In genomic region chr7:36951257-36951697, GRCh38 we compare ENCODE assay signal across 13 cellular contexts.
DNase-seq lines count a peak whose midpoint lies in the region; ATAC-seq and TF ChIP-seq lines count a peak whose summit lies in the region.
"Had no signal": no experiment of that assay in that cellular context is flagged by ENCODE, and none has a peak within 500 bp of the region (broad histone marks: within the 10 kb centered on the region; RNA-seq: fewer than 3 reads in every experiment).

No MANE protein-coding gene starts in this region.

- no peaks in the 10 kb centered on the region for H3K36me3 Mint-ChIP-seq in mesothelial cell of epicardium

- H3K9me3 Mint-ChIP-seq in mesothelial cell of epicardium = peaks cover 5% of the 10 kb centered on the region

- no peak overlapping the region for H3K4me3 Mint-ChIP-seq in mesothelial cell of epicardium
- H3K4me3 Mint-ChIP-seq: activated naive CD4-positive, alpha-beta T cell treated with anti-CD3 and anti-CD28 coated beads, Interleukin-2, amount 10 ng/mL, durations not matched to agents 7 days and 5 days; CD4-positive, alpha-beta T cell had no signal

- H3K4me1 ChIP-seq in OCI-LY3 (ENCODE audit: low read length) = peaks cover 50% of the 10 kb centered on the region
- H3K4me1 ChIP-seq in gastroesophageal sphincter = peaks cover 0 to 10% (median 0%) of the 10 kb centered on the region in 3 donors

- TF ChIP-seq POLR2A in gastroesophageal sphincter (IDR thresholded peaks at IDR 0.05) = no peak

- H3K27ac ChIP-seq in OCI-LY3 (ENCODE audit: low read length) (peak overlapping the region; percentile 31), gastroesophageal sphincter (no peak overlapping the region)
- H3K27ac ChIP-seq: VCaP had no signal

- H3K4me2 ChIP-seq in OCI-LY3 (ENCODE audit: low read length) = peak overlapping the region; percentile 41

- TF ChIP-seq CTCF in OCI-LY3 (IDR thresholded peaks at IDR 0.05; ENCODE audit: low read depth, low read length) (no peak), mesothelial cell of epicardium (IDR thresholded peaks at IDR 0.05; ENCODE audit: unreplicated experiment) (no peak), gastroesophageal sphincter (IDR thresholded peaks at IDR 0.05) (no peak)

- H3K4me1 Mint-ChIP-seq in mesothelial cell of epicardium = peaks cover 5% of the 10 kb centered on the region
- H3K4me1 Mint-ChIP-seq: activated naive CD4-positive, alpha-beta T cell treated with anti-CD3 and anti-CD28 coated beads, Interleukin-2, amount 10 ng/mL, durations not matched to agents 7 days and 5 days had no signal

- H3K36me3 ChIP-seq in OCI-LY3 (replicated peaks; ENCODE audit: low read depth, low read length) = peaks cover 22% of the 10 kb centered on the region
- no peaks in the 10 kb centered on the region for H3K36me3 ChIP-seq in gastroesophageal sphincter

- 0 out of 2 replicates have a peak, but pooled peaks cover 6% of the 10 kb centered on the region for H3K79me2 ChIP-seq in OCI-LY3 (ENCODE audit: low read length)

- no peak overlapping the region for H3K9ac ChIP-seq in OCI-LY3 (ENCODE audit: low read length)

- H3K27me3 Mint-ChIP-seq in mesothelial cell of epicardium (ENCODE audit: low read depth) = no peaks in the 10 kb centered on the region
- H3K27me3 Mint-ChIP-seq: activated naive CD4-positive, alpha-beta T cell treated with anti-CD3 and anti-CD28 coated beads, Interleukin-2, amount 10 ng/mL, durations not matched to agents 7 days and 5 days; CD4-positive, alpha-beta T cell had no signal

- no peaks in the 10 kb centered on the region for H3K9me3 ChIP-seq in OCI-LY3 (ENCODE audit: insufficient read depth, low read length)
- no peaks in the 10 kb centered on the region for H3K9me3 ChIP-seq in gastroesophageal sphincter

- H3K27me3 ChIP-seq in OCI-LY3 (ENCODE audit: low read depth, low read length) = no peaks in the 10 kb centered on the region
- H3K27me3 ChIP-seq in gastroesophageal sphincter = no peaks in the 10 kb centered on the region

- DNase-seq in mesothelial cell of epicardium (ENCODE audit: low spot score in 2 of 2, unreplicated experiment in 2 of 2) (no peak), glomerular visceral epithelial cell (ENCODE audit: extremely low spot score) (no peak)
- no peak for DNase-seq in stimulated activated CD4-positive, alpha-beta T cell treated with anti-CD3 and anti-CD28 coated beads, Interleukin-2, amount 100 ng/mL, for 48 hours
- DNase-seq: activated naive CD4-positive, alpha-beta T cell treated with anti-CD3 and anti-CD28 coated beads, Interleukin-2, amount 10 ng/mL, durations not matched to agents 7 days and 5 days; CD4-positive, alpha-beta T cell; occipital lobe had no signal

- H3K4me3 ChIP-seq in OCI-LY3 (ENCODE audit: low read length) (peak overlapping the region; percentile 9; the same call in 1 of the 2 replicates), gastroesophageal sphincter (no peak overlapping the region)

- no peak overlapping the region for H2AFZ ChIP-seq in OCI-LY3 (ENCODE audit: low read depth, low read length)

- H4K20me1 ChIP-seq in OCI-LY3 (ENCODE audit: insufficient read depth, low read length) = peaks cover 69% of the 10 kb centered on the region

- WGBS in gastroesophageal sphincter (ENCODE audit: low coverage in 1 of 2), 2 donors = 92 to 96% methylated on average over 2 of the region's 3 CpGs

- TF ChIP-seq EP300 in gastroesophageal sphincter (IDR thresholded peaks at IDR 0.05) = no peak

- ATAC-seq in GM18498 (IDR thresholded peaks at IDR 0.05; ENCODE audit: unreplicated experiment) (peak; percentile 93), GM19463 (IDR thresholded peaks at IDR 0.05; ENCODE audit: unreplicated experiment) (peak; percentile 93), HG02981 (IDR thresholded peaks at IDR 0.05; ENCODE audit: unreplicated experiment) (peak; percentile 91), gastroesophageal sphincter (no peak)
- ATAC-seq: Panc1 had no signal

- H3K27ac Mint-ChIP-seq in mesothelial cell of epicardium = no peak overlapping the region
- H3K27ac Mint-ChIP-seq: activated naive CD4-positive, alpha-beta T cell treated with anti-CD3 and anti-CD28 coated beads, Interleukin-2, amount 10 ng/mL, durations not matched to agents 7 days and 5 days; CD4-positive, alpha-beta T cell had no signal
